2 cellular contexts compared by ENCODE assay signal in the genomic region with DNA sequence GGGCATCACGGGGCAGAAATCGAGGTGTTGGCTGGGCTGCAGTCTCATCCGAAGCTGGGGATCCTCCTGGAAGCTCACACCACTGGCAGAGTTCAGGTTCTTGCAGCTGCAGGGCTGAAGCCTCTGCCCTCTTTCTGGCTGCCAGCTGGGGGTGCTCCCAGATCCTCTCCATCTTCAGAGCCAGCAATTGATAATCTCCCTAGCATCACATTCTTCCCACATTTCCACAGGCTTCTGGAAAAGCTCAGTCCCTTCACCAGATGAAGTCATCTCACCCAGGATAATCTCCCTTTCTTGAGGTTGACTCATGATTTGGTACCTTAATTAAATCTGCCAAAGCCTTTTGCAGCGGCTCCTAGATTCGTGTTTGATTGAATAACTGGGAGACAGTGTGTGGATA.
TF ChIP-seq lines count a peak whose summit lies in the region.

No MANE protein-coding gene starts in this region.

TF ChIP-seq in IMR-90, 13 proteins besides CTCF, POLR2A, EP300 and RAD21:
- TF ChIP-seq SMC3 (IDR thresholded peaks at IDR 0.05; ENCODE audit: low read depth, low read length) (no peak), BHLHE40 (IDR thresholded peaks at IDR 0.05; ENCODE audit: low read depth, low read length) (no peak), RCOR1 (IDR thresholded peaks at IDR 0.05; ENCODE audit: insufficient replicate concordance, low read length) (no peak), MXI1 (IDR thresholded peaks at IDR 0.05; ENCODE audit: borderline replicate concordance, low read depth, low read length) (no peak), NFE2L2 (IDR thresholded peaks at IDR 0.05; ENCODE audit: low read depth, low read length) (no peak), MAZ (IDR thresholded peaks at IDR 0.05; ENCODE audit: borderline replicate concordance, low read depth, low read length) (no peak), MAFK (IDR thresholded peaks at IDR 0.05; ENCODE audit: low read depth, low read length) (no peak), FOS (IDR thresholded peaks at IDR 0.05; ENCODE audit: low read depth, low read length) (no peak), CEBPB (IDR thresholded peaks at IDR 0.05; ENCODE audit: low read depth, low read length) (no peak), CHD1 (IDR thresholded peaks at IDR 0.05; ENCODE audit: low read depth, low read length) (no peak)
- TF ChIP-seq, protein P1, sequence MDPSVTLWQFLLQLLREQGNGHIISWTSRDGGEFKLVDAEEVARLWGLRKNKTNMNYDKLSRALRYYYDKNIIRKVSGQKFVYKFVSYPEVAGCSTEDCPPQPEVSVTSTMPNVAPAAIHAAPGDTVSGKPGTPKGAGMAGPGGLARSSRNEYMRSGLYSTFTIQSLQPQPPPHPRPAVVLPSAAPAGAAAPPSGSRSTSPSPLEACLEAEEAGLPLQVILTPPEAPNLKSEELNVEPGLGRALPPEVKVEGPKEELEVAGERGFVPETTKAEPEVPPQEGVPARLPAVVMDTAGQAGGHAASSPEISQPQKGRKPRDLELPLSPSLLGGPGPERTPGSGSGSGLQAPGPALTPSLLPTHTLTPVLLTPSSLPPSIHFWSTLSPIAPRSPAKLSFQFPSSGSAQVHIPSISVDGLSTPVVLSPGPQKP (IDR thresholded peaks at IDR 0.05; ENCODE audit: borderline replicate concordance, low read depth, low read length), result no peak
- TF ChIP-seq, protein P2, sequence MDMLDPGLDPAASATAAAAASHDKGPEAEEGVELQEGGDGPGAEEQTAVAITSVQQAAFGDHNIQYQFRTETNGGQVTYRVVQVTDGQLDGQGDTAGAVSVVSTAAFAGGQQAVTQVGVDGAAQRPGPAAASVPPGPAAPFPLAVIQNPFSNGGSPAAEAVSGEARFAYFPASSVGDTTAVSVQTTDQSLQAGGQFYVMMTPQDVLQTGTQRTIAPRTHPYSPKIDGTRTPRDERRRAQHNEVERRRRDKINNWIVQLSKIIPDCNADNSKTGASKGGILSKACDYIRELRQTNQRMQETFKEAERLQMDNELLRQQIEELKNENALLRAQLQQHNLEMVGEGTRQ (IDR thresholded peaks at IDR 0.05; ENCODE audit: low read depth, low read length), result no peak
TF ChIP-seq in IMR-90: peak in this region for 0.

TF ChIP-seq in endothelial cell of umbilical vein, 7 proteins besides CTCF, POLR2A, EP300 and RAD21:
- TF ChIP-seq GATA2 (IDR thresholded peaks at IDR 0.05; ENCODE audit: insufficient read depth, insufficient read length, low read depth, low read length) (no peak), FOS (IDR thresholded peaks at IDR 0.05; ENCODE audit: borderline replicate concordance, insufficient read depth, low read length) (no peak), MYC (IDR thresholded peaks at IDR 0.05; ENCODE audit: low read depth, low read length) (no peak), JUN (IDR thresholded peaks at IDR 0.05; ENCODE audit: borderline replicate concordance, insufficient read depth, insufficient read length, low read depth) (no peak), POLR2AphosphoS5 (IDR thresholded peaks at IDR 0.05; ENCODE audit: insufficient read depth, low read depth, low read length) (no peak), EZH2 (IDR thresholded peaks at IDR 0.05; ENCODE audit: borderline replicate concordance, low read depth, low read length, severe bottlenecking) (no peak)
- TF ChIP-seq, protein P3, sequence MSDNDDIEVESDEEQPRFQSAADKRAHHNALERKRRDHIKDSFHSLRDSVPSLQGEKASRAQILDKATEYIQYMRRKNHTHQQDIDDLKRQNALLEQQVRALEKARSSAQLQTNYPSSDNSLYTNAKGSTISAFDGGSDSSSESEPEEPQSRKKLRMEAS (IDR thresholded peaks at IDR 0.05; ENCODE audit: insufficient read depth, insufficient read length), result no peak
